ENCODE assay signal across 10 cellular contexts in genomic region chr4:54225671-54226398, GRCh38. TPM values are rescaled to one million over a fixed set of nuclear protein-coding genes. Genes with fewer than 3 reads are reported as not detected.
A peak's percentile ranks its signal among the peaks of the same experiment; 100 is the strongest.
DNase-seq lines count a peak whose midpoint lies in the region; ATAC-seq, FAIRE-seq and TF ChIP-seq lines count a peak whose summit lies in the region.
"Had no signal": no experiment of that assay in that cellular context is flagged by ENCODE, and none has a peak within 500 bp of the region (broad histone marks: within the 10 kb centered on the region; RNA-seq: fewer than 3 reads in every experiment).

No MANE protein-coding gene starts in this region.

- H3K4me1 ChIP-seq in naive thymus-derived CD4-positive, alpha-beta T cell (ENCODE audit: control insufficient read depth in 2 of 2, insufficient read depth in 2 of 2, low read length in 2 of 2) = peaks cover 8 to 22% of the 10 kb centered on the region in 2 donors
- H3K4me1 ChIP-seq: SJCRH30 had no signal

- CTCF ChIA-PET in AG04450 (lab: Charles Lee) = interaction anchor here (0.6 to 2.3 kb wide), 3 partner anchors 141 to 317 kb away, joined by 3 to 16 read pairs (median 10); no protein-coding TSS in a partner anchor
- CTCF ChIA-PET in naive thymus-derived CD4-positive, alpha-beta T cell (lab: Charles Lee) = interaction anchor here (0.7 kb wide), 1 partner anchor 8 kb away, joined by 3 read pairs; no protein-coding TSS in a partner anchor

- peak overlapping the region in 2 of 3 donors; percentile 4 to 46 for H3K27ac Mint-ChIP-seq in IgD-negative memory B cell
- H3K27ac Mint-ChIP-seq in naive thymus-derived CD4-positive, alpha-beta T cell = peak overlapping the region in 1 of 9 donors; percentile 49

- peaks cover 4% of the 10 kb centered on the region; the same call in 1 of the 2 replicates for H3K9me3 ChIP-seq in AG04450 (ENCODE audit: control insufficient read depth, insufficient read depth, low read length)
- H3K9me3 ChIP-seq in naive thymus-derived CD4-positive, alpha-beta T cell (ENCODE audit: control insufficient read depth in 2 of 3, low read length in 3 of 3) = no peaks in the 10 kb centered on the region
- H3K9me3 ChIP-seq: SJCRH30 had no signal

- no peaks in the 10 kb centered on the region for H3K36me3 ChIP-seq in naive thymus-derived CD4-positive, alpha-beta T cell (ENCODE audit: control insufficient read depth in 2 of 3, insufficient read depth in 3 of 3, low read length in 3 of 3)
- H3K36me3 ChIP-seq: SJCRH30 had no signal

- H3K4me3 ChIP-seq in AG04450 (ENCODE audit: low read depth, low read length) (peak overlapping the region; percentile 97), epithelial cell of esophagus (ENCODE audit: low read length) (peak overlapping the region; percentile 21)
- H3K4me3 ChIP-seq in naive thymus-derived CD4-positive, alpha-beta T cell (ENCODE audit: low read length) = peak overlapping the region; percentile 13

- POLR2A ChIA-PET in AG04450 (lab: Yijun Ruan, JAX) = interaction anchor here (0.5 to 1.2 kb wide), 3 partner anchors 152 to 317 kb away, joined by 3 read pairs; no protein-coding TSS in a partner anchor
- POLR2A ChIA-PET in naive thymus-derived CD4-positive, alpha-beta T cell (lab: Charles Lee) = no interaction called here

- peak overlapping the region; percentile 86 for H3K27ac ChIP-seq in AG04450 (ENCODE audit: low read depth, low read length)
- no peak overlapping the region for H3K27ac ChIP-seq in naive thymus-derived CD4-positive, alpha-beta T cell (ENCODE audit: low read depth, low read length)
- H3K27ac ChIP-seq: SJCRH30 had no signal

- no peaks in the 10 kb centered on the region for H3K9me3 Mint-ChIP-seq in IgD-negative memory B cell
- peaks cover 0 to 2% (median 0%) of the 10 kb centered on the region in 11 donors for H3K9me3 Mint-ChIP-seq in naive thymus-derived CD4-positive, alpha-beta T cell

- no peak for TF ChIP-seq POLR2A in GM12892 (IDR thresholded peaks at IDR 0.05; ENCODE audit: low read depth, low read length)

- peaks cover 62% of the 10 kb centered on the region for H3K27me3 Mint-ChIP-seq in IgD-negative memory B cell
- peaks cover 72 to 90% (median 85%) of the 10 kb centered on the region in 5 donors for H3K27me3 Mint-ChIP-seq in naive thymus-derived CD4-positive, alpha-beta T cell

- TF ChIP-seq CTCF in AG04450 (IDR thresholded peaks at IDR 0.05; ENCODE audit: low read depth, low read length) = no peak
- no peak for TF ChIP-seq CTCF in epithelial cell of esophagus (IDR thresholded peaks at IDR 0.05; ENCODE audit: insufficient read depth, low read depth, low read length, missing control alignments)

- no peak for ATAC-seq in naive thymus-derived CD4-positive, alpha-beta T cell

- H3K4me1 Mint-ChIP-seq in IgD-negative memory B cell = peaks cover 12 to 21% (median 21%) of the 10 kb centered on the region in 3 donors
- H3K4me1 Mint-ChIP-seq in naive thymus-derived CD4-positive, alpha-beta T cell = peaks cover 23 to 49% (median 32%) of the 10 kb centered on the region in 7 donors

- H3K36me3 Mint-ChIP-seq in IgD-negative memory B cell = no peaks in the 10 kb centered on the region
- H3K36me3 Mint-ChIP-seq in naive thymus-derived CD4-positive, alpha-beta T cell = peaks cover 0 to 6% (median 3%) of the 10 kb centered on the region in 5 donors

- H3K4me3 Mint-ChIP-seq in IgD-negative memory B cell = peak overlapping the region; percentile 59 to 90 (median 77)
- peak overlapping the region; percentile 20 to 87 (median 72) for H3K4me3 Mint-ChIP-seq in naive thymus-derived CD4-positive, alpha-beta T cell

- H3K27me3 ChIP-seq in AG04450 (ENCODE audit: control insufficient read depth, insufficient read depth, low read length) = no peaks in the 10 kb centered on the region
- H3K27me3 ChIP-seq in naive thymus-derived CD4-positive, alpha-beta T cell (ENCODE audit: control insufficient read depth in 2 of 2, insufficient read depth in 2 of 2, low read length in 2 of 2) = peaks cover 5 to 20% of the 10 kb centered on the region in 2 donors
- H3K27me3 ChIP-seq: SJCRH30 had no signal

- DNase-seq in AG04450 (ENCODE audit: low read depth, low spot score) (no peak), epithelial cell of esophagus (ENCODE audit: low read depth) (no peak), HPDE6-E6E7 (ENCODE audit: extremely low spot score) (no peak), GOT3 (lab: John Stamatoyannopoulos, UW) (no peak), GM12892 (ENCODE audit: insufficient read length) (no peak), 8988T (no peak)
- DNase-seq in naive thymus-derived CD4-positive, alpha-beta T cell = no peak
- DNase-seq: erythroblast, SJCRH30 had no signal

- intact Hi-C loops in naive thymus-derived CD4-positive, alpha-beta T cell (cut with micrococcal nuclease) = loop anchor here in 1 of 2 donors (2.0 kb wide), 1 partner anchor 117 kb away; no protein-coding TSS in a partner anchor

- no peak for FAIRE-seq in GM12892 (lab: Jason Lieb, UNC)

RNA-seq across cellular contexts. Expression of gene PDGFRA, which starts 3.3 kb away (rescaled TPM):
- polyA plus RNA-seq in AG04450 (2011; rRNA removed) (380 and 464 TPM in 2 replicates), IgD-negative memory B cell (not detected)
- polyA minus RNA-seq in AG04450 (2011; rRNA and poly(A)+ RNA removed) = 547 and 747 TPM in 2 replicates
- total RNA-seq in naive thymus-derived CD4-positive, alpha-beta T cell = 1 to 10 TPM in 1 of 5 experiments, not detected in 4; 1.9 TPM
- polyA plus RNA-seq in naive thymus-derived CD4-positive, alpha-beta T cell = not detected
- 0.93 TPM for polyA plus RNA-seq in GM12892 (2012; ENCODE audit: missing spikeins)

Comparison
In these comparisons a context has a peak if more than half of its experiments do, and no peak if none do; other contexts are left out.
1. H3K4me3 ChIP-seq: peak in every context shown above with its lines; median percentile 97 in AG04450; 21 in epithelial cell of esophagus; 13 in naive thymus-derived CD4-positive, alpha-beta T cell.
2. RNA of gene PDGFRA, which starts 3.3 kb away (polyA plus RNA-seq): 380 to 464 TPM in AG04450; not detected in IgD-negative memory B cell (single experiment) and not detected in naive thymus-derived CD4-positive, alpha-beta T cell; every median in the first group is over 100 times any median in the second.